12 cellular contexts compared by ENCODE assay signal in genomic region chr19:39998511-39998910, GRCh38. TPM values are rescaled to one million over a fixed set of nuclear protein-coding genes. Genes with fewer than 3 reads are reported as not detected.
A peak's percentile ranks its signal among the peaks of the same experiment; 100 is the strongest.
DNase-seq lines count a peak whose midpoint lies in the region; ATAC-seq, FAIRE-seq and TF ChIP-seq lines count a peak whose summit lies in the region.
"Had no signal": no experiment of that assay in that cellular context is flagged by ENCODE, and none has a peak within 500 bp of the region (broad histone marks: within the 10 kb centered on the region; RNA-seq: fewer than 3 reads in every experiment).

No MANE protein-coding gene starts in this region.

- in situ Hi-C loops in Panc1 (cut with HindIII; ENCODE audit: low pct_unique_long_range_greater_than_20kb, low sequenced_read_pairs) = no loop called here

- FAIRE-seq in bronchial epithelial cell (lab: Jason Lieb, UNC) = no peak
- FAIRE-seq: D721Med had no signal

- peaks cover 9% of the 10 kb centered on the region for H3K9me3 Mint-ChIP-seq in nephron

- BruUV-seq in Panc1 (replicated peaks; lab: Mats Ljungman, UMichigan) = no TSS peak

- POLR2A ChIA-PET in Panc1 (lab: Charles Lee) = interaction anchor here (3.1 kb wide), 1 partner anchor 153 kb away, joined by 10 read pairs; the partner anchor contains the start of gene FBL

- peak overlapping the region; percentile 33 to 96 (median 45) for H3K27ac Mint-ChIP-seq in nephron

- H3K4me3 Mint-ChIP-seq in nephron = peak overlapping the region; percentile 98 to 99 (median 98)

- DNase-seq in EL = peak; percentile 13
- peak; percentile 93 for DNase-seq in Panc1 (ENCODE audit: low read depth, low spot score)
- DNase-seq in bronchial epithelial cell (ENCODE audit: low read depth) = peak; percentile 74
- DNase-seq in heart right ventricle = no peak
- DNase-seq in HuH-7.5 (ENCODE audit: low spot score) = no peak
- DNase-seq: Kasumi-1, retina, substantia nigra had no signal

- ATAC-seq in Panc1 = no peak
- ATAC-seq in heart right ventricle = no peak
- no peak for ATAC-seq in HG02798 (IDR thresholded peaks at IDR 0.05; ENCODE audit: poor library complexity, unreplicated experiment)
- ATAC-seq: activated CD8-positive, alpha-beta memory T cell treated with anti-CD3 and anti-CD28 coated beads, Interleukin-2, amount 10 ng/mL, durations not matched to agents 7 days and 5 days had no signal

- H3K9me3 ChIP-seq in Panc1 (ENCODE audit: control insufficient read depth, insufficient read depth, low read depth, low read length) (peaks cover 14% of the 10 kb centered on the region), heart right ventricle (peaks cover 0 to 8% (median 0%) of the 10 kb centered on the region in 11 donors)

- intact Hi-C loops in Panc1 (cut with micrococcal nuclease; ENCODE audit: unreplicated experiment) (loop anchor here (5.0 kb wide), 1 partner anchor 224 kb away; no protein-coding TSS in a partner anchor), heart right ventricle (cut with DNase I) (no loop called here)

- H3K27me3 ChIP-seq in Panc1 (ENCODE audit: control insufficient read depth, insufficient read depth, low read length) (no peaks in the 10 kb centered on the region), bronchial epithelial cell (ENCODE audit: control insufficient read depth, insufficient read depth, low read length) (no peaks in the 10 kb centered on the region), heart right ventricle (no peaks in the 10 kb centered on the region)

- CTCF ChIA-PET in Panc1 (lab: Charles Lee) = interaction anchor here (3.4 kb wide), 1 partner anchor 28 kb away, joined by 15 read pairs; the partner anchor contains the start of gene PSMC4

- H3K4me1 Mint-ChIP-seq in nephron = peaks cover 20% of the 10 kb centered on the region

- H3K4me3 ChIP-seq in Panc1 (ENCODE audit: low read depth in 2 of 2, low read length in 2 of 2) (no peak overlapping the region), bronchial epithelial cell (ENCODE audit: low read depth, low read length) (no peak overlapping the region), heart right ventricle (no peak overlapping the region)

- 96 to 97% methylated on average over 4 of the region's 4 CpGs for WGBS in heart right ventricle, 2 donors

- H3K4me1 ChIP-seq in Panc1 (ENCODE audit: control insufficient read depth, insufficient read depth, low read length) (peaks cover 19% of the 10 kb centered on the region), heart right ventricle (peaks cover 0 to 24% (median 18%) of the 10 kb centered on the region in 9 donors)

- H3K27ac ChIP-seq in Panc1 (ENCODE audit: low read length) = peak overlapping the region; percentile 83
- no peak overlapping the region for H3K27ac ChIP-seq in heart right ventricle

- no peak for TF ChIP-seq CTCF in Panc1 (IDR thresholded peaks at IDR 0.05)
- no peak for TF ChIP-seq CTCF in bronchial epithelial cell (IDR thresholded peaks at IDR 0.05; ENCODE audit: insufficient read depth, low read length, severe bottlenecking)
- TF ChIP-seq CTCF in nephron (IDR thresholded peaks at IDR 0.05; ENCODE audit: unreplicated experiment in 3 of 3) = no peak
- TF ChIP-seq CTCF in heart right ventricle (IDR thresholded peaks at IDR 0.05) = no peak

- no peaks in the 10 kb centered on the region for H3K36me3 ChIP-seq in Panc1 (ENCODE audit: control insufficient read depth, insufficient read depth, low read length)
- no peaks in the 10 kb centered on the region for H3K36me3 ChIP-seq in bronchial epithelial cell (ENCODE audit: control insufficient read depth, insufficient read depth, low read length)
- peaks cover 0 to 32% (median 0%) of the 10 kb centered on the region in 9 donors for H3K36me3 ChIP-seq in heart right ventricle

- H3K27me3 Mint-ChIP-seq in nephron (ENCODE audit: low read depth) = no peaks in the 10 kb centered on the region
- H3K27me3 Mint-ChIP-seq: activated CD8-positive, alpha-beta memory T cell treated with anti-CD3 and anti-CD28 coated beads, Interleukin-2, amount 10 ng/mL, durations not matched to agents 7 days and 5 days had no signal

- H3K36me3 Mint-ChIP-seq in nephron (ENCODE audit: low read depth) = peaks cover 25% of the 10 kb centered on the region

RNA-seq across cellular contexts. Expression of gene ZNF546, which starts 1.7 kb away (rescaled TPM):
- total RNA-seq in Panc1 (2021; ENCODE audit: unreplicated experiment) (68.4 TPM), bronchial epithelial cell (2.2 and 2.4 TPM in 2 replicates), heart right ventricle (10 to 100 TPM in 5 of 10 donors, 1 to 10 TPM in 5; 5.7 to 13.5 (median 8.9) TPM)
- polyA plus RNA-seq in Panc1 (2012; ENCODE audit: insufficient read length) = 17.2 TPM
- 1 to 10 TPM in 1 of 2 donors, under 1 TPM in 1; 0.72 to 4.8 TPM for polyA plus RNA-seq in heart right ventricle

RNA-seq across cellular contexts. Expression of gene PSMC4, which starts 27.5 kb away (rescaled TPM):
- 2,386 TPM for total RNA-seq in Panc1 (2021; ENCODE audit: unreplicated experiment)
- 3,964 TPM for polyA plus RNA-seq in Panc1 (2012; ENCODE audit: insufficient read length)
- total RNA-seq in bronchial epithelial cell = 89.2 and 99.3 TPM in 2 replicates
- 10 to 100 TPM; 64.1 to 86.5 (median 78.1) TPM for total RNA-seq in heart right ventricle
- 100 to 1,000 TPM in 1 of 2 donors, 10 to 100 TPM in 1; 81.9 to 111 TPM for polyA plus RNA-seq in heart right ventricle

RNA-seq across cellular contexts. Expression of gene ZNF780B, which starts 57.5 kb away (rescaled TPM):
- total RNA-seq in Panc1 (2021; ENCODE audit: unreplicated experiment) (237 TPM), bronchial epithelial cell (7.9 and 11.0 TPM in 2 replicates), heart right ventricle (10 to 100 TPM; 20.6 to 29.7 (median 25.8) TPM)
- polyA plus RNA-seq in Panc1 (2012; ENCODE audit: insufficient read length) = 49.1 TPM
- polyA plus RNA-seq in heart right ventricle = 10 to 100 TPM in 1 of 2 donors, 1 to 10 TPM in 1; 3.1 to 18.1 TPM

Comparison
In these comparisons a context has a peak if more than half of its experiments do, and no peak if none do; other contexts are left out.
1. DNase-seq: peak in EL (single experiment), Panc1 (single experiment) and bronchial epithelial cell (single experiment); none in heart right ventricle (0 of 2) and HuH-7.5 (single experiment).
2. RNA of gene PSMC4, which starts 27.5 kb away (total RNA-seq): 2,386 TPM in Panc1 (single experiment); 89.2 to 99.3 TPM in bronchial epithelial cell and 64.1 to 86.5 TPM in heart right ventricle; every median in the first group is over 10 times any median in the second.